Comparison of ENCODE assay signal across 20 cellular contexts in the genomic region with DNA sequence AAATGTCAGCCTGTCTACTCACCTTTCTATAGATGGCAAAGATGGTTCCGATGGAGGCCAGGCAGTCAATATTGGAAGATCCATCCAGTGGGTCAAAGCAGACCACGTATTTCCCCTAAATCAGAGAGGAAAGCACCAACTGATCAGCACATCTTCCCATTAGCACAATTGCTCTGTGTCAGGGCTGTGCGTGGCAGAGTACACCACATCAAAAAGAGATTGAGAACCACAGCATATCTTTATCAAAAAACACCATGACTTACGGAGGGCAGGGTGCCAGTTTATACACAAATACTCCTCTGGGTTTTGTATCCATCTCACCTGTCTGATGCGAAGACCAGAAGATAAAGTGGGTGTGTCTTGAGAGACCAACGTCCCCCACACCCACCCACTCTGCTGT. TPM values are rescaled to one million over a fixed set of nuclear protein-coding genes. Genes with fewer than 3 reads are reported as not detected.
DNase-seq lines count a peak whose midpoint lies in the region; ATAC-seq lines count a peak whose summit lies in the region.
"Had no signal": no experiment of that assay in that cellular context is flagged by ENCODE, and none has a peak within 500 bp of the region (broad histone marks: within the 10 kb centered on the region; RNA-seq: fewer than 3 reads in every experiment).

No MANE protein-coding gene starts in this region.

- no peak overlapping the region for H3K9ac ChIP-seq in Karpas-422 (ENCODE audit: low read length)
- H3K9ac ChIP-seq: GM23248 had no signal

- no peaks in the 10 kb centered on the region for H3K36me3 Mint-ChIP-seq in activated naive CD4-positive, alpha-beta T cell treated with anti-CD3 and anti-CD28 coated beads for 36 hours (ENCODE audit: low read depth)
- H3K36me3 Mint-ChIP-seq in T-helper 17 cell (ENCODE audit: low read depth), result no peaks in the 10 kb centered on the region
- H3K36me3 Mint-ChIP-seq in stimulated activated naive CD8-positive, alpha-beta T cell treated with anti-CD3 and anti-CD28 coated beads, Interleukin-15, Interleukin-2, amounts not matched to agents 100 ng/mL and 50 ng/mL, for 24 hours (ENCODE audit: low read depth), result no peaks in the 10 kb centered on the region
- H3K36me3 Mint-ChIP-seq: CD14-positive monocyte had no signal

- peaks cover 26% of the 10 kb centered on the region for H3K4me1 Mint-ChIP-seq in activated naive CD4-positive, alpha-beta T cell treated with anti-CD3 and anti-CD28 coated beads for 36 hours (ENCODE audit: low read depth)
- H3K4me1 Mint-ChIP-seq in T-helper 17 cell, result peaks cover 9% of the 10 kb centered on the region
- H3K4me1 Mint-ChIP-seq in stimulated activated naive CD8-positive, alpha-beta T cell treated with anti-CD3 and anti-CD28 coated beads, Interleukin-15, Interleukin-2, amounts not matched to agents 100 ng/mL and 50 ng/mL, for 24 hours (ENCODE audit: low read depth), result peaks cover 30% of the 10 kb centered on the region

- no peaks in the 10 kb centered on the region for H3K79me2 ChIP-seq in Karpas-422 (ENCODE audit: low read length)

- H3K27me3 ChIP-seq in Karpas-422 (ENCODE audit: low read length), result no peaks in the 10 kb centered on the region

- H3K4me1 ChIP-seq in Karpas-422 (ENCODE audit: low read length), result no peaks in the 10 kb centered on the region

- H3K27ac Mint-ChIP-seq in activated naive CD4-positive, alpha-beta T cell treated with anti-CD3 and anti-CD28 coated beads for 36 hours, result no peak overlapping the region
- H3K27ac Mint-ChIP-seq in T-helper 17 cell, result no peak overlapping the region
- peak overlapping the region; percentile 65 for H3K27ac Mint-ChIP-seq in stimulated activated naive CD8-positive, alpha-beta T cell treated with anti-CD3 and anti-CD28 coated beads, Interleukin-15, Interleukin-2, amounts not matched to agents 100 ng/mL and 50 ng/mL, for 24 hours
- H3K27ac Mint-ChIP-seq: CD14-positive monocyte had no signal

- H3K4me3 Mint-ChIP-seq in activated naive CD4-positive, alpha-beta T cell treated with anti-CD3 and anti-CD28 coated beads for 36 hours, result no peak overlapping the region
- H3K4me3 Mint-ChIP-seq in T-helper 17 cell, result no peak overlapping the region
- no peak overlapping the region for H3K4me3 Mint-ChIP-seq in stimulated activated naive CD8-positive, alpha-beta T cell treated with anti-CD3 and anti-CD28 coated beads, Interleukin-15, Interleukin-2, amounts not matched to agents 100 ng/mL and 50 ng/mL, for 24 hours
- H3K4me3 Mint-ChIP-seq: CD14-positive monocyte had no signal

- no peak overlapping the region for H3K4me2 ChIP-seq in Karpas-422 (ENCODE audit: low read depth, low read length, poor library complexity, severe bottlenecking)

- H3K27me3 Mint-ChIP-seq in activated naive CD4-positive, alpha-beta T cell treated with anti-CD3 and anti-CD28 coated beads for 36 hours (ENCODE audit: low read depth), result peaks cover 9% of the 10 kb centered on the region
- peaks cover 27% of the 10 kb centered on the region for H3K27me3 Mint-ChIP-seq in T-helper 17 cell
- peaks cover 13% of the 10 kb centered on the region for H3K27me3 Mint-ChIP-seq in stimulated activated naive CD8-positive, alpha-beta T cell treated with anti-CD3 and anti-CD28 coated beads, Interleukin-15, Interleukin-2, amounts not matched to agents 100 ng/mL and 50 ng/mL, for 24 hours

- CTCF ChIA-PET in activated naive CD4-positive, alpha-beta T cell treated with anti-CD3 and anti-CD28 coated beads for 36 hours (lab: Charles Lee), result interaction anchor here (0.7 to 1.2 kb wide), 2 partner anchors 19 to 553 kb away, joined by 3 read pairs; no protein-coding TSS in a partner anchor

- no peaks in the 10 kb centered on the region for H3K9me2 ChIP-seq in Karpas-422 (replicated peaks; ENCODE audit: insufficient read depth, low read length)

- H3K36me3 ChIP-seq in Karpas-422 (ENCODE audit: insufficient read depth, low read length), result no peaks in the 10 kb centered on the region

- no peaks in the 10 kb centered on the region for H3K9me3 Mint-ChIP-seq in activated naive CD4-positive, alpha-beta T cell treated with anti-CD3 and anti-CD28 coated beads for 36 hours
- H3K9me3 Mint-ChIP-seq in stimulated activated naive CD8-positive, alpha-beta T cell treated with anti-CD3 and anti-CD28 coated beads, Interleukin-15, Interleukin-2, amounts not matched to agents 100 ng/mL and 50 ng/mL, for 24 hours, result no peaks in the 10 kb centered on the region
- H3K9me3 Mint-ChIP-seq: CD14-positive monocyte had no signal

- peak; percentile 47 for DNase-seq in activated naive CD4-positive, alpha-beta T cell treated with anti-CD3 and anti-CD28 coated beads for 36 hours
- DNase-seq in activated naive CD4-positive, alpha-beta T cell treated with anti-CD3 and anti-CD28 coated beads, Interleukin-2, amount 50 U/mL, for 16 hours, result no peak
- no peak for DNase-seq in T-helper 17 cell
- peak; percentile 6 for DNase-seq in central memory CD4-positive, alpha-beta T cell
- no peak for DNase-seq in NK-92 (lab: John Stamatoyannopoulos, UW; ENCODE audit: unreplicated experiment)
- no peak for DNase-seq in activated effector memory CD4-positive, alpha-beta T cell treated with Interleukin-2 at 50 U/mL for 16 hours
- no peak for DNase-seq in Karpas-422
- DNase-seq: Calu3, DMS79, GM23248, NCI-H1092 treated with DMSO at 0.1 percent for 48 hours, NCI-H1694 treated with DMSO at 0.1 percent for 48 hours, NCI-H446 treated with DMSO at 0.1 percent for 48 hours, NCI-H82, SHP77 treated with DMSO at 0.1 percent for 48 hours had no signal

- no peak overlapping the region for H3K27ac ChIP-seq in Karpas-422 (ENCODE audit: low read length)
- H3K27ac ChIP-seq: GM23248, HL-60 had no signal

- H3K9me3 ChIP-seq in T-helper 17 cell (ENCODE audit: control insufficient read depth, low read length, poor library complexity, severe bottlenecking), result no peaks in the 10 kb centered on the region
- H3K9me3 ChIP-seq in Karpas-422 (ENCODE audit: low read length), result no peaks in the 10 kb centered on the region

- intact Hi-C loops in activated naive CD4-positive, alpha-beta T cell treated with anti-CD3 and anti-CD28 coated beads for 36 hours (cut with micrococcal nuclease), result no loop called here

- no peak overlapping the region for H3K4me3 ChIP-seq in Karpas-422 (ENCODE audit: low read length)
- H3K4me3 ChIP-seq: GM23248, K562 had no signal

- H2AFZ ChIP-seq in Karpas-422 (ENCODE audit: low read length), result no peak overlapping the region
- H2AFZ ChIP-seq: GM23248 had no signal

- ATAC-seq in T-helper 17 cell, result peak; percentile 83
- ATAC-seq: K562 had no signal

- H4K20me1 ChIP-seq in Karpas-422 (ENCODE audit: insufficient read depth, low read depth, low read length), result no peaks in the 10 kb centered on the region

RNA-seq across cellular contexts. Expression of a gene that starts 9.1 kb away (rescaled TPM):
- not detected for total RNA-seq in activated naive CD4-positive, alpha-beta T cell treated with anti-CD3 and anti-CD28 coated beads for 36 hours
- total RNA-seq in T-helper 17 cell, result not detected
- total RNA-seq in Karpas-422 (2014; rRNA removed; shearing (Covaris generic); ENCODE audit: low replicate concordance), result not detected in 2 replicates
- total RNA-seq: Calu3, GM23248, K562, MCF 10A had no signal

RNA-seq across cellular contexts. Expression of a gene that starts 29.7 kb away (rescaled TPM):
- not detected for total RNA-seq in activated naive CD4-positive, alpha-beta T cell treated with anti-CD3 and anti-CD28 coated beads for 36 hours
- total RNA-seq in T-helper 17 cell, result not detected
- not detected in 2 replicates for total RNA-seq in Karpas-422 (2014; rRNA removed; shearing (Covaris generic); ENCODE audit: low replicate concordance)
- total RNA-seq: GM23248, MCF 10A had no signal

RNA-seq across cellular contexts. Expression of a gene that starts 54.8 kb away (rescaled TPM):
- total RNA-seq in activated naive CD4-positive, alpha-beta T cell treated with anti-CD3 and anti-CD28 coated beads for 36 hours, result 1 to 10 TPM; 1.5 to 1.9 TPM
- 1 to 10 TPM; 3.7 to 5.1 TPM for total RNA-seq in T-helper 17 cell
- not detected in 2 replicates for total RNA-seq in Karpas-422 (2014; rRNA removed; shearing (Covaris generic); ENCODE audit: low replicate concordance)
- total RNA-seq: GM23248, MCF 10A had no signal

Comparison
In these comparisons a context has a peak if more than half of its experiments do, and no peak if none do; other contexts are left out.
1. DNase-seq: peak in activated naive CD4-positive, alpha-beta T cell treated with anti-CD3 and anti-CD28 coated beads for 36 hours (single experiment) and central memory CD4-positive, alpha-beta T cell (single experiment); none in activated naive CD4-positive, alpha-beta T cell treated with anti-CD3 and anti-CD28 coated beads, Interleukin-2, amount 50 U/mL, for 16 hours (single experiment), T-helper 17 cell (0 of 3), NK-92 (single experiment), activated effector memory CD4-positive, alpha-beta T cell treated with Interleukin-2 at 50 U/mL for 16 hours (single experiment) and Karpas-422 (single experiment).